In genomic region chr22:45677060-45677459, GRCh38 we compare ENCODE assay signal across 24 cellular contexts. TPM values are rescaled to one million over a fixed set of nuclear protein-coding genes. Genes with fewer than 3 reads are reported as not detected.
DNase-seq lines count a peak whose midpoint lies in the region; ATAC-seq, FAIRE-seq and TF ChIP-seq lines count a peak whose summit lies in the region.
"Had no signal": no experiment of that assay in that cellular context is flagged by ENCODE, and none has a peak within 500 bp of the region (broad histone marks: within the 10 kb centered on the region; RNA-seq: fewer than 3 reads in every experiment).

No MANE protein-coding gene starts in this region.

- H3K9me3 ChIP-seq in Panc1 (ENCODE audit: control insufficient read depth, insufficient read depth, low read depth, low read length), result no peaks in the 10 kb centered on the region
- no peaks in the 10 kb centered on the region; the same call in 1 of the 3 replicates for H3K9me3 ChIP-seq in GM12878 (replicated peaks; ENCODE audit: control insufficient read depth, insufficient read depth, low read length)
- H3K9me3 ChIP-seq: HAP-1, SJSA1 had no signal

- H3K4me1 ChIP-seq in Panc1 (ENCODE audit: control insufficient read depth, insufficient read depth, low read length) (peaks cover 63% of the 10 kb centered on the region), GM12878 (ENCODE audit: control insufficient read depth, insufficient read depth, low read length) (peaks cover 44% of the 10 kb centered on the region)

- no peak overlapping the region for H3K27ac Mint-ChIP-seq in activated naive CD8-positive, alpha-beta T cell
- H3K27ac Mint-ChIP-seq in activated naive CD8-positive, alpha-beta T cell treated with anti-CD3 and anti-CD28 coated beads, Interleukin-2, amount 50 U/mL, for 24 hours, result no peak overlapping the region
- no peak overlapping the region for H3K27ac Mint-ChIP-seq in mesothelial cell of epicardium

- H3K4me3 ChIP-seq in Panc1 (ENCODE audit: low read depth in 2 of 2, low read length in 2 of 2), result no peak overlapping the region
- no peak overlapping the region for H3K4me3 ChIP-seq in GM12878
- H3K4me3 ChIP-seq: GM23248, HAP-1, SJSA1 had no signal

- no peaks in the 10 kb centered on the region for H3K9me3 Mint-ChIP-seq in activated naive CD8-positive, alpha-beta T cell (ENCODE audit: low read depth)
- H3K9me3 Mint-ChIP-seq in activated naive CD8-positive, alpha-beta T cell treated with anti-CD3 and anti-CD28 coated beads, Interleukin-2, amount 50 U/mL, for 24 hours, result no peaks in the 10 kb centered on the region
- no peaks in the 10 kb centered on the region for H3K9me3 Mint-ChIP-seq in mesothelial cell of epicardium
- H3K9me3 Mint-ChIP-seq: CD4-positive, CD25-positive, alpha-beta regulatory T cell had no signal

- CTCF ChIA-PET in Panc1 (lab: Charles Lee), result no interaction called here
- CTCF ChIA-PET in GM12878 (lab: Yijun Ruan, JAX), result no interaction called here

- no peak for TF ChIP-seq RAD21 in GM12878 (IDR thresholded peaks at IDR 0.05; ENCODE audit: insufficient read depth, low read depth, low read length)

- H3K36me3 ChIP-seq in Panc1 (ENCODE audit: control insufficient read depth, insufficient read depth, low read length) (peaks cover 7% of the 10 kb centered on the region; the same call in 1 of the 2 replicates), GM12878 (ENCODE audit: control insufficient read depth in 2 of 2, insufficient read depth in 2 of 2, low read length in 1 of 2) (peaks cover 0 to 8% of the 10 kb centered on the region in 2 experiments; a peak in 2 of 4 replicates)

- no TSS peak for BruUV-seq in Panc1 (replicated peaks; lab: Mats Ljungman, UMichigan)
- no TSS peak for BruUV-seq in GM12878 (replicated peaks; lab: Mats Ljungman, UMichigan)

- H3K4me2 ChIP-seq in GM12878 (ENCODE audit: control insufficient read depth, insufficient read depth), result peak overlapping the region; percentile 44; the same call in 1 of the 2 replicates

- intact Hi-C loops in Panc1 (cut with micrococcal nuclease; ENCODE audit: unreplicated experiment) (no loop called here), GM12878 (cut with micrococcal nuclease; ENCODE audit: unreplicated experiment) (no loop called here)

- H3K36me3 Mint-ChIP-seq in activated naive CD8-positive, alpha-beta T cell, result peaks cover 8% of the 10 kb centered on the region
- H3K36me3 Mint-ChIP-seq in activated naive CD8-positive, alpha-beta T cell treated with anti-CD3 and anti-CD28 coated beads, Interleukin-2, amount 50 U/mL, for 24 hours (ENCODE audit: low read depth), result peaks cover 28% of the 10 kb centered on the region
- H3K36me3 Mint-ChIP-seq in mesothelial cell of epicardium, result peaks cover 9% of the 10 kb centered on the region

- 6% methylated on average over 1 of the region's 1 CpG for WGBS in GM12878 (ENCODE audit: insufficient coverage, insufficient replicate concordance, low lambda C conversion rate, missing lambda C conversion rate)

- no peak for FAIRE-seq in GM12878 (lab: Jason Lieb, UNC)
- FAIRE-seq: RCC 7860 had no signal

- no peak for DNase-seq in activated naive CD8-positive, alpha-beta T cell treated with anti-CD3 and anti-CD28 coated beads, Interleukin-2, amount 50 U/mL, for 24 hours
- DNase-seq in Panc1 (ENCODE audit: low read depth, low spot score) (no peak), GM12878 (ENCODE audit: low read depth, low spot score) (no peak), mesothelial cell of epicardium (ENCODE audit: low spot score in 2 of 2, unreplicated experiment in 2 of 2) (no peak), Ammon's horn (ENCODE audit: low spot score) (no peak)
- no peak for DNase-seq in activated naive CD4-positive, alpha-beta T cell treated with anti-CD3 and anti-CD28 coated beads, Interleukin-2, amount 50 U/mL, for 16 hours
- DNase-seq: CD4-positive, CD25-positive, alpha-beta regulatory T cell; GM23248; Kasumi-1; MM.1S; NCI-H1092 treated with DMSO at 0.1 percent for 48 hours; NCI-H146; NCI-H2029; NCI-H226; NCI-H524; NCI-H774; NK-92 treated with Interleukin-12 subunit alpha and Interleukin-12 subunit beta, amount 100 ng/mL, for 24 hours; SW 1271 had no signal

- H4K20me1 ChIP-seq in GM12878 (ENCODE audit: control insufficient read depth, insufficient read depth), result no peaks in the 10 kb centered on the region

- no peak overlapping the region for H3K9ac ChIP-seq in GM12878 (ENCODE audit: control insufficient read depth, insufficient read depth, low read length)
- H3K9ac ChIP-seq: GM23248 had no signal

- no peaks in the 10 kb centered on the region for H3K27me3 ChIP-seq in Panc1 (ENCODE audit: control insufficient read depth, insufficient read depth, low read length)
- H3K27me3 ChIP-seq in GM12878 (replicated peaks in 1 of 2; ENCODE audit: control insufficient read depth in 2 of 2, insufficient read depth in 2 of 2, low read length in 1 of 2), result no peaks in the 10 kb centered on the region
- H3K27me3 ChIP-seq: SJSA1 had no signal

- peaks cover 51% of the 10 kb centered on the region for H3K4me1 Mint-ChIP-seq in activated naive CD8-positive, alpha-beta T cell (ENCODE audit: low read depth)
- H3K4me1 Mint-ChIP-seq in activated naive CD8-positive, alpha-beta T cell treated with anti-CD3 and anti-CD28 coated beads, Interleukin-2, amount 50 U/mL, for 24 hours, result peaks cover 49% of the 10 kb centered on the region
- H3K4me1 Mint-ChIP-seq in mesothelial cell of epicardium, result peaks cover 37% of the 10 kb centered on the region

- H3K27ac ChIP-seq in Panc1 (ENCODE audit: low read length) (peak overlapping the region; percentile 44; the same call in 1 of the 2 replicates), GM12878 (ENCODE audit: control insufficient read depth, insufficient read depth) (no peak overlapping the region)
- H3K27ac ChIP-seq: GM23248, SJSA1 had no signal

- no peak for TF ChIP-seq CTCF in Panc1 (IDR thresholded peaks at IDR 0.05)
- no peak for TF ChIP-seq CTCF in GM12878 (IDR thresholded peaks at IDR 0.05 in 2 of 3, conservative IDR thresholded peaks at IDR 0.05 in 1 of 3; ENCODE audit: control insufficient read depth in 2 of 3, extremely low read depth in 1 of 3, insufficient read depth in 1 of 3, low read depth in 3 of 3, low read length in 3 of 3)
- TF ChIP-seq CTCF in mesothelial cell of epicardium (IDR thresholded peaks at IDR 0.05; ENCODE audit: unreplicated experiment), result no peak

- peaks cover 97% of the 10 kb centered on the region for H3K79me2 ChIP-seq in GM12878 (ENCODE audit: control insufficient read depth, insufficient read depth, low read length)

- POLR2A ChIA-PET in Panc1 (lab: Charles Lee), result no interaction called here
- POLR2A ChIA-PET in GM12878 (lab: Charles Lee), result interaction anchor here (0.6 to 1.2 kb wide), 4 partner anchors 10 to 1505 kb away, joined by 3 read pairs; no protein-coding TSS in a partner anchor

- H3K4me3 Mint-ChIP-seq in activated naive CD8-positive, alpha-beta T cell, result peak overlapping the region; percentile 24
- H3K4me3 Mint-ChIP-seq in activated naive CD8-positive, alpha-beta T cell treated with anti-CD3 and anti-CD28 coated beads, Interleukin-2, amount 50 U/mL, for 24 hours, result no peak overlapping the region
- no peak overlapping the region for H3K4me3 Mint-ChIP-seq in mesothelial cell of epicardium

- in situ Hi-C loops in Panc1 (cut with HindIII; ENCODE audit: low pct_unique_long_range_greater_than_20kb, low sequenced_read_pairs) (no loop called here), GM12878 (cut with MboI) (no loop called here)

- no peak for TF ChIP-seq POLR2A in GM12878 (IDR thresholded peaks at IDR 0.05; ENCODE audit: low read depth, low read length)

- RAD21 ChIA-PET in GM12878 (lab: Charles Lee; ENCODE audit: unreplicated experiment), result interaction anchor here (1.4 kb wide), 1 partner anchor 19 kb away, joined by 3 read pairs; no protein-coding TSS in a partner anchor

- no peaks in the 10 kb centered on the region for H3K27me3 Mint-ChIP-seq in activated naive CD8-positive, alpha-beta T cell
- H3K27me3 Mint-ChIP-seq in activated naive CD8-positive, alpha-beta T cell treated with anti-CD3 and anti-CD28 coated beads, Interleukin-2, amount 50 U/mL, for 24 hours, result no peaks in the 10 kb centered on the region
- H3K27me3 Mint-ChIP-seq in mesothelial cell of epicardium (ENCODE audit: low read depth), result no peaks in the 10 kb centered on the region
- H3K27me3 Mint-ChIP-seq: CD4-positive, CD25-positive, alpha-beta regulatory T cell had no signal

- no peak for ATAC-seq in activated naive CD8-positive, alpha-beta T cell treated with anti-CD3 and anti-CD28 coated beads, Interleukin-2, amount 50 U/mL, for 24 hours
- ATAC-seq in Panc1 (no peak), GM12878 (no peak), HG02938 (IDR thresholded peaks at IDR 0.05; ENCODE audit: unreplicated experiment) (no peak)
- ATAC-seq: Right ventricle myocardium inferior had no signal

- no peak for TF ChIP-seq EP300 in GM12878 (IDR thresholded peaks at IDR 0.05; ENCODE audit: borderline replicate concordance in 1 of 2, control insufficient read depth in 1 of 2, low read depth in 2 of 2, low read length in 2 of 2)

- SMC1A ChIA-PET in GM12878 (lab: Charles Lee; ENCODE audit: uncharacterized antibody, unreplicated experiment), result interaction anchor here (3.0 kb wide), 2 partner anchors 10 to 19 kb away, joined by 7 to 9 read pairs; no protein-coding TSS in a partner anchor

- H2AFZ ChIP-seq in GM12878 (ENCODE audit: control insufficient read depth, low read depth, low read length), result no peak overlapping the region
- H2AFZ ChIP-seq: GM23248 had no signal

TF ChIP-seq in GM12878, 131 proteins besides CTCF, POLR2A, EP300 and RAD21 (continues in another document):
- TF ChIP-seq IRF4 (IDR thresholded peaks at IDR 0.05; ENCODE audit: low read depth, low read length) (no peak), NR2C1 (IDR thresholded peaks at IDR 0.05) (no peak), MTA2 (IDR thresholded peaks at IDR 0.05; ENCODE audit: low read depth) (no peak)

RNA-seq across cellular contexts. Expression of gene ATXN10, which starts 5.4 kb away (rescaled TPM):
- total RNA-seq in Panc1 (2021; ENCODE audit: unreplicated experiment), result 184 TPM
- polyA plus RNA-seq in Panc1 (2012; ENCODE audit: insufficient read length), result 75.1 TPM
- 125 and 158 TPM in 2 replicates for total RNA-seq in GM12878 (2013; cell fraction: nucleolus; rRNA removed)
- 43.4 and 44.5 TPM in 2 replicates for total RNA-seq in GM12878 (2014; rRNA removed)
- 76.5 and 80.3 TPM in 2 replicates for total RNA-seq in GM12878 (2014; rRNA removed; fragmentation: Illumina TruSeq; extraction: Trizol)
- total RNA-seq in GM12878 (2021), result 166 and 174 TPM in 2 replicates
- polyA plus RNA-seq in GM12878 (2011; ENCODE audit: low read depth), result 47.0 TPM
- polyA plus RNA-seq in GM12878 (2011; rRNA removed), result 222 and 249 TPM in 2 replicates
- 107 and 121 TPM in 2 replicates for polyA plus RNA-seq in GM12878 (2011; cell fraction: cytosol; rRNA removed)
- 55.1 and 55.8 TPM in 2 replicates for polyA plus RNA-seq in GM12878 (2011; cell fraction: nucleus; rRNA removed)
- 106 and 143 TPM in 2 replicates for polyA plus RNA-seq in GM12878 (2012)
- polyA plus RNA-seq in GM12878 (2014; fragmentation: Illumina TruSeq; extraction: Trizol), result 212 and 252 TPM in 2 replicates
- polyA plus RNA-seq in GM12878 (2014; fragmentation: Nextera tagmentation; extraction: Ambion mirVana), result 10 to 100 TPM; 29.2 to 68.3 TPM
- 118 TPM in 2 replicates for polyA plus RNA-seq in GM12878 (2014; rRNA removed)
- polyA plus RNA-seq in GM12878 (2016; fragmentation: Nextera tagmentation; extraction: Ambion mirVana), result 100 to 1,000 TPM; 199 to 215 TPM
- 250 and 380 TPM in 2 replicates for polyA minus RNA-seq in GM12878 (2011; rRNA and poly(A)+ RNA removed)
- polyA minus RNA-seq in GM12878 (2011; cell fraction: cytosol; rRNA and poly(A)+ RNA removed), result 60.9 and 72.2 TPM in 2 replicates
- 56.6 and 81.7 TPM in 2 replicates for polyA minus RNA-seq in GM12878 (2011; cell fraction: nucleus; rRNA and poly(A)+ RNA removed)
- 237 to 248 TPM (median 241 TPM) in 3 replicates for total RNA-seq in mesothelial cell of epicardium
